In genomic region chr19:45171211-45171623, GRCh38 we compare ENCODE assay signal across 9 cellular contexts. TPM values are rescaled to one million over a fixed set of nuclear protein-coding genes. Genes with fewer than 3 reads are reported as not detected.
DNase-seq lines count a peak whose midpoint lies in the region; ATAC-seq and TF ChIP-seq lines count a peak whose summit lies in the region.
"Had no signal": no experiment of that assay in that cellular context is flagged by ENCODE, and none has a peak within 500 bp of the region (broad histone marks: within the 10 kb centered on the region; RNA-seq: fewer than 3 reads in every experiment).

No MANE protein-coding gene starts in this region.

- H3K9me3 Mint-ChIP-seq in activated naive CD8-positive, alpha-beta T cell treated with anti-CD3 and anti-CD28 coated beads for 36 hours: no peaks in the 10 kb centered on the region

- peaks cover 24% of the 10 kb centered on the region for H3K4me1 Mint-ChIP-seq in activated naive CD8-positive, alpha-beta T cell treated with anti-CD3 and anti-CD28 coated beads for 36 hours

- no peaks in the 10 kb centered on the region for H3K27me3 Mint-ChIP-seq in activated naive CD8-positive, alpha-beta T cell treated with anti-CD3 and anti-CD28 coated beads for 36 hours

- peaks cover 2% of the 10 kb centered on the region for H3K36me3 Mint-ChIP-seq in activated naive CD8-positive, alpha-beta T cell treated with anti-CD3 and anti-CD28 coated beads for 36 hours

- peak overlapping the region; percentile 55 for H3K4me3 Mint-ChIP-seq in activated naive CD8-positive, alpha-beta T cell treated with anti-CD3 and anti-CD28 coated beads for 36 hours

- 62 to 64% methylated on average over 3 to 5 of the region's 7 CpGs for WGBS in mesodermal cell (ENCODE audit: insufficient coverage in 2 of 2), 2 experiments
- 65 to 69% methylated on average over 7 of the region's 7 CpGs for WGBS in aorta, 2 donors
- 56% methylated on average over 7 of the region's 7 CpGs for WGBS in prostate gland

- intact Hi-C loops in aorta (cut with DNase I): no loop called here
- intact Hi-C loops in dorsolateral prefrontal cortex (cut with DNase I): no loop called here
- intact Hi-C loops in prostate gland (cut with DNase I): no loop called here

- DNase-seq in activated naive CD4-positive, alpha-beta T cell treated with Interleukin-2 at 50 U/mL for 16 hours: peak; percentile 49
- no peak for DNase-seq in activated naive CD4-positive, alpha-beta T cell treated with anti-CD3 and anti-CD28 coated beads, Interleukin-2, amount 50 U/mL, for 16 hours
- peak; percentile 30 for DNase-seq in activated naive CD8-positive, alpha-beta T cell treated with anti-CD3 and anti-CD28 coated beads for 36 hours
- DNase-seq in aorta: no peak
- DNase-seq in dorsolateral prefrontal cortex: no peak
- DNase-seq in prostate gland (ENCODE audit: low spot score): no peak
- DNase-seq: lower lobe of right lung had no signal

- H3K36me3 ChIP-seq in mesodermal cell (ENCODE audit: control insufficient read depth, insufficient read depth, low read length) (no peaks in the 10 kb centered on the region), aorta (ENCODE audit: control insufficient read depth in 1 of 2, insufficient read depth in 2 of 2, low read length in 1 of 2) (no peaks in the 10 kb centered on the region), prostate gland (no peaks in the 10 kb centered on the region)
- H3K36me3 ChIP-seq: lower lobe of right lung had no signal

- H3K4me3 ChIP-seq in mesodermal cell (ENCODE audit: extremely low read depth, insufficient read depth, low read length, poor library complexity, severe bottlenecking) (no peak overlapping the region), aorta (ENCODE audit: low read length in 2 of 2) (no peak overlapping the region), dorsolateral prefrontal cortex (no peak overlapping the region), prostate gland (no peak overlapping the region)
- H3K4me3 ChIP-seq: lower lobe of right lung had no signal

- no peaks in the 10 kb centered on the region for H3K9me3 ChIP-seq in mesodermal cell (ENCODE audit: control insufficient read depth, low read length)
- H3K9me3 ChIP-seq in aorta (ENCODE audit: control insufficient read depth, low read length): no peaks in the 10 kb centered on the region
- no peaks in the 10 kb centered on the region for H3K9me3 ChIP-seq in prostate gland
- H3K9me3 ChIP-seq: lower lobe of right lung had no signal

- TF ChIP-seq CTCF in dorsolateral prefrontal cortex (IDR thresholded peaks at IDR 0.05 in 54 of 56, conservative IDR thresholded peaks at IDR 0.05 in 2 of 56; ENCODE audit: low read depth in 1 of 56, partially characterized antibody in 56 of 56): no peak
- no peak for TF ChIP-seq CTCF in prostate gland (IDR thresholded peaks at IDR 0.05)

- no peaks in the 10 kb centered on the region for H3K27me3 ChIP-seq in aorta (ENCODE audit: control insufficient read depth in 1 of 2, insufficient read depth in 2 of 2, low read length in 1 of 2)
- no peaks in the 10 kb centered on the region for H3K27me3 ChIP-seq in dorsolateral prefrontal cortex
- no peaks in the 10 kb centered on the region for H3K27me3 ChIP-seq in prostate gland (replicated peaks; ENCODE audit: insufficient read depth)

- H3K27ac Mint-ChIP-seq in activated naive CD8-positive, alpha-beta T cell treated with anti-CD3 and anti-CD28 coated beads for 36 hours: peak overlapping the region; percentile 93

- no peak for TF ChIP-seq POLR2A in prostate gland (IDR thresholded peaks at IDR 0.05)

- H3K27ac ChIP-seq in mesodermal cell (ENCODE audit: low read depth, low read length, severe bottlenecking): peak overlapping the region; percentile 86
- no peak overlapping the region for H3K27ac ChIP-seq in aorta (ENCODE audit: low read depth in 1 of 2, low read length in 2 of 2)
- H3K27ac ChIP-seq in dorsolateral prefrontal cortex: no peak overlapping the region
- no peak overlapping the region for H3K27ac ChIP-seq in prostate gland
- H3K27ac ChIP-seq: lower lobe of right lung had no signal

- H3K4me1 ChIP-seq in mesodermal cell (ENCODE audit: control insufficient read depth, insufficient read depth, low read length, poor library complexity, severe bottlenecking) (peaks cover 15% of the 10 kb centered on the region), aorta (ENCODE audit: control insufficient read depth in 1 of 2, insufficient read depth in 2 of 2, low read length in 2 of 2) (no peaks in the 10 kb centered on the region), prostate gland (replicated peaks) (peaks cover 3% of the 10 kb centered on the region)

- ATAC-seq in aorta (ENCODE audit: low FRiP score): peak; percentile 21
- ATAC-seq in HG02571 (IDR thresholded peaks at IDR 0.05; ENCODE audit: unreplicated experiment): no peak

RNA-seq across cellular contexts. Expression of gene TRAPPC6A, which starts 6.8 kb away (rescaled TPM):
- total RNA-seq in activated naive CD8-positive, alpha-beta T cell treated with anti-CD3 and anti-CD28 coated beads for 36 hours: 10 to 100 TPM; 19.8 to 22.9 TPM
- 28.1 TPM for polyA plus RNA-seq in mesodermal cell (2013, experiment 1 of 2)
- polyA plus RNA-seq in mesodermal cell (2013, experiment 2 of 2): 25.5 TPM
- total RNA-seq in aorta (10 to 100 TPM in 1 of 2 donors, 1 to 10 TPM in 1; 9.5 to 13.6 TPM), dorsolateral prefrontal cortex (10 to 100 TPM in 119 of 120 experiments, 1 to 10 TPM in 1; 9.2 to 35.7 (median 20.2) TPM), prostate gland (10 to 100 TPM; 57.0 to 80.4 TPM)
- 10 to 100 TPM; 16.5 to 17.0 TPM for polyA plus RNA-seq in aorta

RNA-seq across cellular contexts. Expression of gene BLOC1S3, which starts 7.4 kb away (rescaled TPM):
- total RNA-seq in activated naive CD8-positive, alpha-beta T cell treated with anti-CD3 and anti-CD28 coated beads for 36 hours: 10 to 100 TPM; 10.5 to 13.3 TPM
- polyA plus RNA-seq in mesodermal cell (2013, experiment 1 of 2): 5.6 TPM
- polyA plus RNA-seq in mesodermal cell (2013, experiment 2 of 2): 6.0 TPM
- 10 to 100 TPM in 1 of 2 donors, 1 to 10 TPM in 1; 7.5 to 12.2 TPM for total RNA-seq in aorta
- polyA plus RNA-seq in aorta: 1 to 10 TPM; 2.9 to 5.3 TPM
- total RNA-seq in dorsolateral prefrontal cortex: 10 to 100 TPM in 119 of 120 experiments, 1 to 10 TPM in 1; 9.7 to 23.1 (median 13.5) TPM
- 10 to 100 TPM; 21.4 to 30.4 TPM for total RNA-seq in prostate gland

RNA-seq across cellular contexts. Expression of gene NKPD1, which starts 10.4 kb away (rescaled TPM):
- under 1 TPM in 1 of 2 experiments, not detected in 1; 0.24 TPM for total RNA-seq in activated naive CD8-positive, alpha-beta T cell treated with anti-CD3 and anti-CD28 coated beads for 36 hours
- polyA plus RNA-seq in mesodermal cell (2013, experiment 1 of 2): 0.18 TPM
- polyA plus RNA-seq in mesodermal cell (2013, experiment 2 of 2): 0.15 TPM
- not detected for total RNA-seq in aorta
- polyA plus RNA-seq in aorta: under 1 TPM in 1 of 2 donors, not detected in 1; 0.05 TPM
- total RNA-seq in dorsolateral prefrontal cortex: 1 to 10 TPM in 26 of 120 experiments, under 1 TPM in 94; 0.22 to 2.5 (median 0.70) TPM
- 1 to 10 TPM; 3.6 to 4.1 TPM for total RNA-seq in prostate gland
- total RNA-seq: lower lobe of right lung had no signal

Comparison
In these comparisons a context has a peak if more than half of its experiments do, and no peak if none do; other contexts are left out.
1. DNase-seq: peak in activated naive CD4-positive, alpha-beta T cell treated with Interleukin-2 at 50 U/mL for 16 hours (single experiment) and activated naive CD8-positive, alpha-beta T cell treated with anti-CD3 and anti-CD28 coated beads for 36 hours (single experiment); none in activated naive CD4-positive, alpha-beta T cell treated with anti-CD3 and anti-CD28 coated beads, Interleukin-2, amount 50 U/mL, for 16 hours (single experiment), aorta (0 of 2), dorsolateral prefrontal cortex (0 of 10) and prostate gland (single experiment).